In genomic region chr13:46180393-46180792, GRCh38 we compare ENCODE assay signal across 12 cellular contexts. TPM values are rescaled to one million over a fixed set of nuclear protein-coding genes. Genes with fewer than 3 reads are reported as not detected.
DNase-seq lines count a peak whose midpoint lies in the region; ATAC-seq, FAIRE-seq and TF ChIP-seq lines count a peak whose summit lies in the region.
"Had no signal": no experiment of that assay in that cellular context is flagged by ENCODE, and none has a peak within 500 bp of the region (broad histone marks: within the 10 kb centered on the region; RNA-seq: fewer than 3 reads in every experiment).

No MANE protein-coding gene starts in this region.

- peaks cover 0 to 4% (median 0%) of the 10 kb centered on the region in 7 donors for H3K9me3 Mint-ChIP-seq in CD14-positive monocyte
- no peaks in the 10 kb centered on the region for H3K9me3 Mint-ChIP-seq in activated CD8-positive, alpha-beta T cell treated with anti-CD3 and anti-CD28 coated beads, Interleukin-2, amount 10 ng/mL, durations not matched to agents 7 days and 5 days (ENCODE audit: insufficient read depth)

- H3K36me3 ChIP-seq in mucosa of rectum (ENCODE audit: control insufficient read depth in 2 of 2, insufficient read depth in 2 of 2, low read length in 2 of 2), result no peaks in the 10 kb centered on the region

- no peak overlapping the region for H3K9ac ChIP-seq in mucosa of rectum (ENCODE audit: low read depth in 1 of 2, low read length in 2 of 2)

- no peaks in the 10 kb centered on the region for H3K27me3 ChIP-seq in mucosa of rectum (ENCODE audit: control insufficient read depth in 2 of 2, insufficient read depth in 2 of 2, low read length in 2 of 2)

- CTCF ChIA-PET in activated CD8-positive, alpha-beta T cell treated with anti-CD3 and anti-CD28 coated beads, Interleukin-2, amount 10 ng/mL, durations not matched to agents 7 days and 5 days (lab: Charles Lee), result interaction anchor here (1.2 to 3.7 kb wide), 5 partner anchors 11 to 115 kb away, joined by 3 to 37 read pairs (median 9); no protein-coding TSS in a partner anchor

- H3K36me3 Mint-ChIP-seq in CD14-positive monocyte, result peaks cover 22 to 34% of the 10 kb centered on the region in 2 donors
- H3K36me3 Mint-ChIP-seq in activated CD8-positive, alpha-beta T cell treated with anti-CD3 and anti-CD28 coated beads, Interleukin-2, amount 10 ng/mL, durations not matched to agents 7 days and 5 days (ENCODE audit: low read depth), result peaks cover 53% of the 10 kb centered on the region

- peaks cover 61% of the 10 kb centered on the region for H3K4me1 Mint-ChIP-seq in CD14-positive monocyte
- peaks cover 52% of the 10 kb centered on the region for H3K4me1 Mint-ChIP-seq in activated CD8-positive, alpha-beta T cell treated with anti-CD3 and anti-CD28 coated beads, Interleukin-2, amount 10 ng/mL, durations not matched to agents 7 days and 5 days (ENCODE audit: low read depth)

- no peak for ATAC-seq in activated CD8-positive, alpha-beta T cell treated with anti-CD3 and anti-CD28 coated beads, Interleukin-2, amount 10 ng/mL, durations not matched to agents 7 days and 5 days
- no peak for ATAC-seq in GM18873 (IDR thresholded peaks at IDR 0.05; ENCODE audit: low FRiP score, unreplicated experiment)

- no peak for TF ChIP-seq POLR2A in GM12892 (IDR thresholded peaks at IDR 0.05; ENCODE audit: low read depth, low read length)

- TF ChIP-seq CTCF in CD14-positive monocyte (IDR thresholded peaks at IDR 0.05), result no peak

- H3K9me3 ChIP-seq in mucosa of rectum (ENCODE audit: control insufficient read depth in 2 of 2, low read length in 2 of 2), result no peaks in the 10 kb centered on the region

- POLR2A ChIA-PET in activated CD8-positive, alpha-beta T cell treated with anti-CD3 and anti-CD28 coated beads, Interleukin-2, amount 10 ng/mL, durations not matched to agents 7 days and 5 days (lab: Charles Lee), result interaction anchor here (0.6 to 5.5 kb wide), 6 partner anchors 11 to 133 kb away, joined by 3 to 172 read pairs (median 6); no protein-coding TSS in a partner anchor

- FAIRE-seq in GM12892 (lab: Jason Lieb, UNC), result peak; percentile 36

- H3K27ac Mint-ChIP-seq in CD14-positive monocyte, result peak overlapping the region; percentile 96 to 99 (median 97)
- H3K27ac Mint-ChIP-seq in activated CD8-positive, alpha-beta T cell treated with anti-CD3 and anti-CD28 coated beads, Interleukin-2, amount 10 ng/mL, durations not matched to agents 7 days and 5 days, result peak overlapping the region; percentile 98

- peaks cover 0 to under 1% of the 10 kb centered on the region in 2 donors for H3K4me1 ChIP-seq in mucosa of rectum (ENCODE audit: control insufficient read depth in 2 of 2, insufficient read depth in 2 of 2, low read length in 2 of 2)

- peak overlapping the region; percentile 98 to 100 for H3K4me3 Mint-ChIP-seq in CD14-positive monocyte
- H3K4me3 Mint-ChIP-seq in activated CD8-positive, alpha-beta T cell treated with anti-CD3 and anti-CD28 coated beads, Interleukin-2, amount 10 ng/mL, durations not matched to agents 7 days and 5 days, result peak overlapping the region; percentile 90

- intact Hi-C loops in CD14-positive monocyte (cut with micrococcal nuclease), result loop anchor here (1.0 to 10.0 kb wide), 2 partner anchors 8 to 144 kb away; no protein-coding TSS in a partner anchor

- DNase-seq in CD14-positive monocyte (ENCODE audit: low spot score) (no peak), GM12892 (ENCODE audit: insufficient read length) (no peak), NCI-H1436 treated with DMSO at 0.1 percent for 48 hours (lab: John Stamatoyannopoulos, UW) (no peak), cortex of kidney (lab: John Stamatoyannopoulos, UW) (no peak), NCI-H1092 treated with DMSO at 0.1 percent for 48 hours (lab: John Stamatoyannopoulos, UW) (no peak)
- no peak for DNase-seq in activated CD8-positive, alpha-beta T cell treated with anti-CD3 and anti-CD28 coated beads, Interleukin-2, amount 10 ng/mL, durations not matched to agents 7 days and 5 days
- DNase-seq: effector CD8-positive, alpha-beta T cell; hippocampal formation; T1000 had no signal

- H3K4me3 ChIP-seq in mucosa of rectum (ENCODE audit: low read length in 2 of 2), result peak overlapping the region; percentile 34 to 78

- H3K27ac ChIP-seq in mucosa of rectum (ENCODE audit: low read depth in 2 of 2, low read length in 2 of 2), result peak overlapping the region; percentile 44 to 62

- peaks cover 0 to 5% (median 0%) of the 10 kb centered on the region in 3 donors for H3K27me3 Mint-ChIP-seq in CD14-positive monocyte (ENCODE audit: low read depth in 3 of 3)
- H3K27me3 Mint-ChIP-seq in activated CD8-positive, alpha-beta T cell treated with anti-CD3 and anti-CD28 coated beads, Interleukin-2, amount 10 ng/mL, durations not matched to agents 7 days and 5 days (ENCODE audit: low read depth), result no peaks in the 10 kb centered on the region

RNA-seq across cellular contexts. Expression of gene LCP1, which starts 1.6 kb away (rescaled TPM):
- polyA plus RNA-seq in CD14-positive monocyte, result 1,000 to 10,000 TPM; 1,636 to 2,003 TPM
- 1,187 TPM for polyA plus RNA-seq in GM12892 (2012; ENCODE audit: missing spikeins)
- 1,000 to 10,000 TPM; 1,296 to 1,321 TPM for total RNA-seq in activated CD8-positive, alpha-beta T cell treated with anti-CD3 and anti-CD28 coated beads, Interleukin-2, amount 10 ng/mL, durations not matched to agents 7 days and 5 days
- total RNA-seq: myocyte had no signal

RNA-seq across cellular contexts. Expression of gene LRRC63, which starts 31.3 kb away (rescaled TPM):
- polyA plus RNA-seq in CD14-positive monocyte, result not detected
- 0.68 TPM for polyA plus RNA-seq in GM12892 (2012; ENCODE audit: missing spikeins)
- 1 to 10 TPM; 1.7 to 2.2 TPM for total RNA-seq in activated CD8-positive, alpha-beta T cell treated with anti-CD3 and anti-CD28 coated beads, Interleukin-2, amount 10 ng/mL, durations not matched to agents 7 days and 5 days
- total RNA-seq: myocyte had no signal
